12 cellular contexts compared by ENCODE assay signal in the genomic region with DNA sequence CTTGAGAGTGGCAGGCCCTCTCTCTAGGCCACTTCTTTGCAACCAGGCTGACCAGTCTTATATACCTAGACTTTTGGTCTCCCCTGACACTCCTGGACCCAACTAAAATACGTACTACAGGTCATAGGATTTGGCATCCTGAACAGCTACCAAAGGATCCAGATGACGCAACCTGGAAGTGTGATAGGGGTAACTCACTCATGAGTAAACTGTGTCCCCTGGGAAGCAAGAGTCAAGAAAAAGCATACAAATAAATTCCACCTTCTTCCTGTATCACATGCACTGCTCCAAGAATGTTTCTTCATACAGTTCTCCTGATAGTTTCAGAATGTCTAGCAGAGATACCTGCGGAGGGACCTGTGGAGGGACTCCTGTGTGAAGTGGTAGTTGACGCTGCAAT.
"Had no signal": no experiment of that assay in that cellular context is flagged by ENCODE, and none has a peak within 500 bp of the region (broad histone marks: within the 10 kb centered on the region; RNA-seq: fewer than 3 reads in every experiment).

No MANE protein-coding gene starts in this region.

- DNase-seq: amniotic stem cell; body of pancreas; dorsolateral prefrontal cortex; hypothalamus; kidney glomerular epithelial cell; pancreas; stimulated activated CD4-positive, alpha-beta T cell treated with anti-CD3 and anti-CD28 coated beads, Interleukin-15, amount 100 ng/mL, for 24 hours; stimulated activated CD4-positive, alpha-beta T cell treated with anti-CD3 and anti-CD28 coated beads, Interleukin-4, amount 100 ng/mL, for 24 hours; stimulated activated naive CD8-positive, alpha-beta T cell treated with anti-CD3 and anti-CD28 coated beads, Interleukin-15, amount 100 ng/mL, for 72 hours; uterus had no signal

- ATAC-seq: activated CD4-positive, CD25-positive, alpha-beta regulatory T cell treated with anti-CD3 and anti-CD28 coated beads, Interleukin-2, amount 50 U/mL, for 24 hours; activated naive CD4-positive, alpha-beta T cell treated with anti-CD3 and anti-CD28 coated beads, Interleukin-2, amount 50 U/mL, for 72 hours; body of pancreas; pancreas; stimulated activated naive CD8-positive, alpha-beta T cell treated with anti-CD3 and anti-CD28 coated beads, Interleukin-15, amount 100 ng/mL, for 72 hours had no signal
